1 cellular context compared by ENCODE assay signal in genomic region chr1:24390924-24391782, GRCh38.
TF ChIP-seq lines count a peak whose summit lies in the region.

No MANE protein-coding gene starts in this region.

TF ChIP-seq in K562, 482 proteins besides CTCF, POLR2A, EP300 and RAD21 (continued from another document):
- TF ChIP-seq JUND (IDR thresholded peaks at IDR 0.05; ENCODE audit: borderline replicate concordance, low read depth, low read length) (0 out of 2 replicates have a peak, but pooled peaks have one; percentile 31), JUND (tag; IDR thresholded peaks at IDR 0.05; ENCODE audit: borderline replicate concordance, low read depth, low read length) (no peak; the same call in 2 of the 3 replicates), TFE3 (CRISPR knock-in tag; IDR thresholded peaks at IDR 0.05) (peak; percentile 60), U2AF1 (optimal IDR thresholded peaks at IDR 0.05; ENCODE audit: low read depth, low read length) (no peak), BHLHE40 (IDR thresholded peaks at IDR 0.05; ENCODE audit: low read length) (peak; percentile 85), NR1H2 (CRISPR knock-in tag; IDR thresholded peaks at IDR 0.05) (0 out of 2 replicates have a peak, but pooled peaks have one; percentile 47), CC2D1A (IDR thresholded peaks at IDR 0.05) (peak; percentile 42; the same call in 1 of the 2 replicates), MYC (IDR thresholded peaks at IDR 0.05; ENCODE audit: low read depth, low read length) (peak; percentile 46; the same call in 1 of the 2 replicates), MYC (CRISPR knock-in tag; IDR thresholded peaks at IDR 0.05; ENCODE audit: borderline replicate concordance, low read depth) (no peak), STAG1 (CRISPR knock-in tag; IDR thresholded peaks at IDR 0.05; ENCODE audit: borderline replicate concordance) (peak; percentile 82; the same call in 1 of the 2 replicates), CBX5 (IDR thresholded peaks at IDR 0.05; ENCODE audit: borderline replicate concordance, low read depth) (no peak), KDM5B (IDR thresholded peaks at IDR 0.05; ENCODE audit: insufficient replicate concordance, low read depth, low read length) (no peak), NFATC3 (IDR thresholded peaks at IDR 0.05) (no peak), MCM7 (IDR thresholded peaks at IDR 0.05) (no peak), DEAF1 (CRISPR knock-in tag; IDR thresholded peaks at IDR 0.05) (peak; percentile 97), CREM (IDR thresholded peaks at IDR 0.05; ENCODE audit: low read depth) (0 out of 2 replicates have a peak, but pooled peaks have one; percentile 20), HDGF (IDR thresholded peaks at IDR 0.05) (0 out of 2 replicates have a peak, but pooled peaks have one; percentile 61), KLF16 (IDR thresholded peaks at IDR 0.05) (peak; percentile 30; the same call in 1 of the 2 replicates), LCOR (CRISPR knock-in tag; IDR thresholded peaks at IDR 0.05) (0 out of 2 replicates have a peak, but pooled peaks have one; percentile 58), ZKSCAN1 (IDR thresholded peaks at IDR 0.05; ENCODE audit: low read depth, low read length) (0 out of 2 replicates have a peak, but pooled peaks have one; percentile 32), ZNF384 (IDR thresholded peaks at IDR 0.05; ENCODE audit: low read depth, low read length) (peak; percentile 22; the same call in 1 of the 2 replicates), MNT (conservative IDR thresholded peaks at IDR 0.05) (0 out of 4 replicates have a peak, but pooled peaks of 1 of the 2 experiments have one; percentile 35), POLR2B (IDR thresholded peaks at IDR 0.05; ENCODE audit: low read depth, partially characterized antibody) (no peak), ZNF764 (CRISPR knock-in tag; IDR thresholded peaks at IDR 0.05; ENCODE audit: low read depth) (0 out of 2 replicates have a peak, but pooled peaks have one; percentile 17), CTBP1 (IDR thresholded peaks at IDR 0.05; ENCODE audit: borderline replicate concordance) (no peak), ELF1 (tag; IDR thresholded peaks at IDR 0.05) (peak; percentile 20; the same call in 1 of the 2 replicates), ARID2 (IDR thresholded peaks at IDR 0.05) (0 out of 2 replicates have a peak, but pooled peaks have one; percentile 23), TOE1 (IDR thresholded peaks at IDR 0.05; ENCODE audit: borderline replicate concordance) (peak; percentile 44; the same call in 1 of the 2 replicates), TOE1 (CRISPR knock-in tag; IDR thresholded peaks at IDR 0.05; ENCODE audit: borderline replicate concordance, low read depth) (no peak), SIX5 (IDR thresholded peaks at IDR 0.05; ENCODE audit: borderline replicate concordance in 1 of 2, insufficient read depth in 1 of 2, low read depth in 1 of 2, low read length in 2 of 2) (no peak)
- TF ChIP-seq, protein P1, sequence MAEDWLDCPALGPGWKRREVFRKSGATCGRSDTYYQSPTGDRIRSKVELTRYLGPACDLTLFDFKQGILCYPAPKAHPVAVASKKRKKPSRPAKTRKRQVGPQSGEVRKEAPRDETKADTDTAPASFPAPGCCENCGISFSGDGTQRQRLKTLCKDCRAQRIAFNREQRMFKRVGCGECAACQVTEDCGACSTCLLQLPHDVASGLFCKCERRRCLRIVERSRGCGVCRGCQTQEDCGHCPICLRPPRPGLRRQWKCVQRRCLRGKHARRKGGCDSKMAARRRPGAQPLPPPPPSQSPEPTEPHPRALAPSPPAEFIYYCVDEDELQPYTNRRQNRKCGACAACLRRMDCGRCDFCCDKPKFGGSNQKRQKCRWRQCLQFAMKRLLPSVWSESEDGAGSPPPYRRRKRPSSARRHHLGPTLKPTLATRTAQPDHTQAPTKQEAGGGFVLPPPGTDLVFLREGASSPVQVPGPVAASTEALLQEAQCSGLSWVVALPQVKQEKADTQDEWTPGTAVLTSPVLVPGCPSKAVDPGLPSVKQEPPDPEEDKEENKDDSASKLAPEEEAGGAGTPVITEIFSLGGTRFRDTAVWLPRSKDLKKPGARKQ (CRISPR knock-in tag; IDR thresholded peaks at IDR 0.05) = peak; percentile 92
- TF ChIP-seq, protein P2, sequence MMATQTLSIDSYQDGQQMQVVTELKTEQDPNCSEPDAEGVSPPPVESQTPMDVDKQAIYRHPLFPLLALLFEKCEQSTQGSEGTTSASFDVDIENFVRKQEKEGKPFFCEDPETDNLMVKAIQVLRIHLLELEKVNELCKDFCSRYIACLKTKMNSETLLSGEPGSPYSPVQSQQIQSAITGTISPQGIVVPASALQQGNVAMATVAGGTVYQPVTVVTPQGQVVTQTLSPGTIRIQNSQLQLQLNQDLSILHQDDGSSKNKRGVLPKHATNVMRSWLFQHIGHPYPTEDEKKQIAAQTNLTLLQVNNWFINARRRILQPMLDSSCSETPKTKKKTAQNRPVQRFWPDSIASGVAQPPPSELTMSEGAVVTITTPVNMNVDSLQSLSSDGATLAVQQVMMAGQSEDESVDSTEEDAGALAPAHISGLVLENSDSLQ (IDR thresholded peaks at IDR 0.05) = 0 out of 2 replicates have a peak, but pooled peaks have one; percentile 4
- TF ChIP-seq, protein P3, sequence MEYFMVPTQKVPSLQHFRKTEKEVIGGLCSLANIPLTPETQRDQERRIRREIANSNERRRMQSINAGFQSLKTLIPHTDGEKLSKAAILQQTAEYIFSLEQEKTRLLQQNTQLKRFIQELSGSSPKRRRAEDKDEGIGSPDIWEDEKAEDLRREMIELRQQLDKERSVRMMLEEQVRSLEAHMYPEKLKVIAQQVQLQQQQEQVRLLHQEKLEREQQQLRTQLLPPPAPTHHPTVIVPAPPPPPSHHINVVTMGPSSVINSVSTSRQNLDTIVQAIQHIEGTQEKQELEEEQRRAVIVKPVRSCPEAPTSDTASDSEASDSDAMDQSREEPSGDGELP (CRISPR knock-in tag; IDR thresholded peaks at IDR 0.05; ENCODE audit: borderline replicate concordance) = peak; percentile 27; the same call in 1 of the 2 replicates
